In the genomic region with DNA sequence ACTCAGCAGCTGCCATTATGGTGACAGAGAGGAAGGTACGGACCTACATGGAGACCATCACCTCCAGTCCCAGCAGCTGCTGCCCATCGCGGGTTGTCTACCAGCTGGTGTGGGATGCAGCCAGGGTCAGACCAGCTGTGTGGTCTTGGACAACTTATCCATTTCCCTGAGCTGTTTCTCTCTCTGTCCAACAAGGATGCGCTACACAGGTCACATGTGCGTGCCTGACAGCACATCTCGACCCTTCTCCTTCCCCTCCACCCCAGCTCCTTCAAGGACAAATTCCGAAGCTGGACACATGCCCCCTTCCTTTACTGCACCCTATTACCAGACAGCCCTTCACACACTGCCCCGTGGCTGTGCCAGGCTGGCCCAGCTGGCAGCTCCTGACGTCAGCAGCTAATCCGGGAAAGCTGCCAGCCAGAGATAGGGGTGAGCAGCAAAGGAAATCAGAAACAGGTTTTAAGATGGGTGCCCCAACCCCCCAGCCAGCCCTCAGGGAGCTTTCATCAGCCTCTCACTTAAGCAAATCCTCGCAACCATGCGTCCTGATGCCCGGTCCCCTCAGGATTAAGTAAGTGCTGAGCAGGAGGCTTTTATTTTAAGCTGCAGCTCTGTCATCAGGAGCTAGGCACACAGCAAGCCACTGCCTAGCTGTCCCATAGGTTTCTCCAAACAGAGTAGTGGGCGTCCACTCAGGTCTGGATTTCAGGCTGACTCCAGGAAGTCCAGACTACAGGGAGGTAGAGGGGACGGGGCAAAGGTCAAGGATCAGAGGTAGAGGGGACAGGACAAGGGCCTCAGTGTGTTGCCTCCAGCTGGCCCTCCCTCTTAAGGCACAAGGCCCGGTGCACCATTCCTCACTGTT, we compare ENCODE assay signal across 8 cellular contexts. TPM values are rescaled to one million over a fixed set of nuclear protein-coding genes. Genes with fewer than 3 reads are reported as not detected.
DNase-seq lines count a peak whose midpoint lies in the region; ATAC-seq and TF ChIP-seq lines count a peak whose summit lies in the region.

No MANE protein-coding gene starts in this region.

- H3K4me3 ChIP-seq in lung = no peak overlapping the region

- ATAC-seq in lung (ENCODE audit: insufficient read depth, low FRiP score) (no peak), HG02852 (IDR thresholded peaks at IDR 0.05; ENCODE audit: unreplicated experiment) (no peak)

- H3K9me3 ChIP-seq in lung (ENCODE audit: control insufficient read depth in 2 of 2, insufficient read depth in 1 of 2, low read length in 1 of 2) = no peaks in the 10 kb centered on the region

- no peak overlapping the region for H3K4me3 Mint-ChIP-seq in mesothelial cell of epicardium
- H3K4me3 Mint-ChIP-seq in activated naive CD4-positive, alpha-beta T cell treated with anti-CD3 and anti-CD28 coated beads, Interleukin-2, amount 10 ng/mL, durations not matched to agents 7 days and 5 days = no peak overlapping the region

- DNase-seq in AG08396 (ENCODE audit: low spot score) (peak; percentile 74), NCI-H1105 treated with DMSO at 0.1 percent for 48 hours (lab: John Stamatoyannopoulos, UW) (peak; percentile 51), cerebellum (ENCODE audit: low spot score) (peak; percentile 91), lung (ENCODE audit: low spot score) (peak; percentile 76), mesothelial cell of epicardium (ENCODE audit: low spot score in 2 of 2, unreplicated experiment in 2 of 2) (no peak), NOMO-1 treated with dmso at 0.1 percent for 144 hours (lab: John Stamatoyannopoulos, UW; ENCODE audit: unreplicated experiment) (no peak)
- no peak for DNase-seq in activated naive CD4-positive, alpha-beta T cell treated with anti-CD3 and anti-CD28 coated beads, Interleukin-2, amount 10 ng/mL, durations not matched to agents 7 days and 5 days

- no peaks in the 10 kb centered on the region for H3K27me3 ChIP-seq in lung (ENCODE audit: control insufficient read depth, insufficient read depth)

- WGBS in lung, 2 donors = 43 to 59% methylated on average over 16 of the region's 16 CpGs

- no peaks in the 10 kb centered on the region for H3K9me3 Mint-ChIP-seq in mesothelial cell of epicardium
- no peaks in the 10 kb centered on the region for H3K9me3 Mint-ChIP-seq in activated naive CD4-positive, alpha-beta T cell treated with anti-CD3 and anti-CD28 coated beads, Interleukin-2, amount 10 ng/mL, durations not matched to agents 7 days and 5 days

- peaks cover 2% of the 10 kb centered on the region for H3K4me1 Mint-ChIP-seq in mesothelial cell of epicardium
- peaks cover 7% of the 10 kb centered on the region for H3K4me1 Mint-ChIP-seq in activated naive CD4-positive, alpha-beta T cell treated with anti-CD3 and anti-CD28 coated beads, Interleukin-2, amount 10 ng/mL, durations not matched to agents 7 days and 5 days

- peaks cover 7% of the 10 kb centered on the region for H3K36me3 Mint-ChIP-seq in mesothelial cell of epicardium
- no peaks in the 10 kb centered on the region for H3K36me3 Mint-ChIP-seq in activated naive CD4-positive, alpha-beta T cell treated with anti-CD3 and anti-CD28 coated beads, Interleukin-2, amount 10 ng/mL, durations not matched to agents 7 days and 5 days

- CTCF ChIA-PET in activated naive CD4-positive, alpha-beta T cell treated with anti-CD3 and anti-CD28 coated beads, Interleukin-2, amount 10 ng/mL, durations not matched to agents 7 days and 5 days (lab: Charles Lee) = interaction anchor here (1.0 to 7.4 kb wide), 11 partner anchors 7 to 189 kb away, joined by 3 to 101 read pairs (median 5); no protein-coding TSS in a partner anchor

- no peaks in the 10 kb centered on the region for H3K27me3 Mint-ChIP-seq in mesothelial cell of epicardium (ENCODE audit: low read depth)
- H3K27me3 Mint-ChIP-seq in activated naive CD4-positive, alpha-beta T cell treated with anti-CD3 and anti-CD28 coated beads, Interleukin-2, amount 10 ng/mL, durations not matched to agents 7 days and 5 days = peaks cover 4% of the 10 kb centered on the region

- peaks cover 0 to 5% of the 10 kb centered on the region in 2 donors for H3K4me1 ChIP-seq in lung (ENCODE audit: control insufficient read depth in 2 of 2, insufficient read depth in 2 of 2, low read length in 2 of 2)

- TF ChIP-seq CTCF in lung (IDR thresholded peaks at IDR 0.05; ENCODE audit: control extremely low read depth, extremely low read depth) (no peak), mesothelial cell of epicardium (IDR thresholded peaks at IDR 0.05; ENCODE audit: unreplicated experiment) (no peak)

- H3K36me3 ChIP-seq in lung (ENCODE audit: control insufficient read depth in 2 of 2, insufficient read depth in 2 of 2, low read length in 2 of 2) = peaks cover 4 to 12% of the 10 kb centered on the region in 2 donors

- peak overlapping the region; percentile 38 to 76 for H3K27ac ChIP-seq in lung (ENCODE audit: low read depth in 1 of 2, low read length in 1 of 2)

- H3K27ac Mint-ChIP-seq in mesothelial cell of epicardium = no peak overlapping the region
- no peak overlapping the region for H3K27ac Mint-ChIP-seq in activated naive CD4-positive, alpha-beta T cell treated with anti-CD3 and anti-CD28 coated beads, Interleukin-2, amount 10 ng/mL, durations not matched to agents 7 days and 5 days

RNA-seq across cellular contexts. Expression of gene TEF, which starts 20.3 kb away (rescaled TPM):
- total RNA-seq in cerebellum (6.3 TPM), lung (10 to 100 TPM in 1 of 2 donors, 1 to 10 TPM in 1; 8.3 to 23.8 TPM), mesothelial cell of epicardium (10.4 to 10.5 TPM (median 10.4 TPM) in 3 replicates)
- polyA plus RNA-seq in lung = 10 to 100 TPM in 1 of 2 donors, 1 to 10 TPM in 1; 6.4 to 19.8 TPM

RNA-seq across cellular contexts. Expression of gene TOB2, which starts 44.6 kb away (rescaled TPM):
- total RNA-seq in cerebellum (22.4 TPM), lung (10 to 100 TPM; 26.8 to 46.7 TPM), mesothelial cell of epicardium (40.2 to 44.0 TPM (median 42.1 TPM) in 3 replicates)
- polyA plus RNA-seq in lung = 10 to 100 TPM; 15.4 to 20.1 TPM

Comparison
In these comparisons a context has a peak if more than half of its experiments do, and no peak if none do; other contexts are left out.
1. DNase-seq: peak in AG08396 (single experiment), NCI-H1105 treated with DMSO at 0.1 percent for 48 hours (single experiment), cerebellum (single experiment) and lung (single experiment); none in mesothelial cell of epicardium (0 of 2), NOMO-1 treated with dmso at 0.1 percent for 144 hours (single experiment) and activated naive CD4-positive, alpha-beta T cell treated with anti-CD3 and anti-CD28 coated beads, Interleukin-2, amount 10 ng/mL, durations not matched to agents 7 days and 5 days (single experiment).